ENCODE assay signal across 1 cellular context in the genomic region with DNA sequence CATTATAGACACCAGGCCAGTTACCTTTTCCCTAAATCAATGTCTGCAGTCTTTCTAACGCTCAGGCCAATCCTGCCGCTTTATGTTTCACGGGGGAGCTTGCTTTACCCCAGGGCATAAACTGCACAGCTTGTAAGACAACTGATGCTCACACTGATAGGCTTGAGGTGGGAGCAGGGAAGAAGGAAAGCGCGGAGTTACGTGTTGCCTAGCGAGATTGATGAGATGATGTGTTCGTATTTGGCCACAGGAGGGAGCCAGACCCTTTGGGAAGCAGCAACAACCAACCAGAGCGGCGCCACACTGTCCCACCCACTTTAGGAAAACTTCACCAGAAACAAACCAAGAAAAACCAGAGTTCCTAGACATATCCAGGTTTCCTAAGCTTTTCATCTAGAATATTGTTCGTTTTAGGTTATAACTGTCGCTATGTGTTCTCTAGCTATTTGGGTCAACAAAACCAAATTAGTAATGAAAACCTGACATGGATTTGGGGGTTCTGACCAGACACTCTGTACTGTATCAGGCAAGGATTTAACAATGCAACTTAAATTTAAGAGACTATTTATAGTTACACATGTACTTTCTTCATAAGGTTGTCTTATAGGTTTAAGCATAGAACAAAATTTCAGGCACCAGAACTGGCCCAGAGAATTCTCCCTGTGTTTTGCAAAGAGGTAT.
TF ChIP-seq lines count a peak whose summit lies in the region.

No MANE protein-coding gene starts in this region.

TF ChIP-seq in HEK293, 187 proteins besides CTCF, POLR2A, EP300 and RAD21 (continued from another document):
- TF ChIP-seq SP7 (tag by site-specific recombination; IDR thresholded peaks at IDR 0.05): peak; percentile 47; the same call in 1 of the 2 replicates
- TF ChIP-seq KLF10 (tag by site-specific recombination; IDR thresholded peaks at IDR 0.05): peak; percentile 97
TF ChIP-seq in HEK293: peak in this region for 16.
